ENCODE assay signal across 8 cellular contexts in the genomic region with DNA sequence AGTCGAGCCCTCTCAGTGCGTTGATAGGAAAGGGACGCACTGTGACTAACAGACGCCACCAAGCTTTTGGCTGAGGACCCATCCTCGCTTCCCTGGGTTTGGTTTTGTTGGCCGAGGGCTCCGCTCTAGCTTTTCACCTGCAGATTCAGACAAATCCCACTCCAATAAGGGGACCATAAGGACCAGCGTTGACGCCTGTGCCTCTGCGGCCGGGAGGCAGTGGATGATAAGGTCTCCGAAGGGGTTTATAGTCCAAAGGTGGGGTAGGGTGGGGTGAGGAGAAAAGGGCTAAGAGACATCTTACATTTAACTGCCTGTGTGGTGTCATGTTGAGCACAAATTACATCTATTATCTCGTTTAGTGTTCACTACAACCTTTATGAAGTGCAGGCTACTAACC. TPM values are rescaled to one million over a fixed set of nuclear protein-coding genes. Genes with fewer than 3 reads are reported as not detected.
A peak's percentile ranks its signal among the peaks of the same experiment; 100 is the strongest.
DNase-seq lines count a peak whose midpoint lies in the region; ATAC-seq and TF ChIP-seq lines count a peak whose summit lies in the region.

No MANE protein-coding gene starts in this region.

- no peaks in the 10 kb centered on the region for H3K4me1 ChIP-seq in NT2/D1 (ENCODE audit: insufficient read depth, insufficient read length)
- H3K4me1 ChIP-seq in endodermal cell (ENCODE audit: control insufficient read depth, insufficient read depth, low read length): peaks cover 6% of the 10 kb centered on the region
- peaks cover 18% of the 10 kb centered on the region for H3K4me1 ChIP-seq in neuron (ENCODE audit: insufficient read depth, low read length)

- intact Hi-C loops in CD4-positive, alpha-beta T cell (cut with DNase I, micrococcal nuclease): loop anchor here (2.0 to 10.0 kb wide), 5 partner anchors 19 to 1757 kb away; partner anchors contain the start of genes H6PD (in 1 of the 2), PGD (in 1 of the 2), TARDBP (in 1 of the 2) and VPS13D (in 1 of the 2)

- peak overlapping the region; percentile 95 for H3K9ac ChIP-seq in NT2/D1 (ENCODE audit: insufficient read length, low read depth)
- peak overlapping the region; percentile 66 for H3K9ac ChIP-seq in endodermal cell (ENCODE audit: extremely low read depth, low read length, poor library complexity, severe bottlenecking)

- H3K4me1 Mint-ChIP-seq in CD4-positive, alpha-beta T cell (ENCODE audit: low read depth): peaks cover 57% of the 10 kb centered on the region
- H3K4me1 Mint-ChIP-seq in endodermal cell: peaks cover 7% of the 10 kb centered on the region

- H3K9me3 ChIP-seq in CD4-positive, alpha-beta T cell (ENCODE audit: control insufficient read depth, low read length): no peaks in the 10 kb centered on the region
- H3K9me3 ChIP-seq in NT2/D1 (ENCODE audit: insufficient read depth, low read length) (no peaks in the 10 kb centered on the region), endodermal cell (ENCODE audit: control insufficient read depth, low read length) (no peaks in the 10 kb centered on the region), neuron (ENCODE audit: low read length) (no peaks in the 10 kb centered on the region)

- H3K27me3 ChIP-seq in CD4-positive, alpha-beta T cell (ENCODE audit: control insufficient read depth, insufficient read depth, low read length): no peaks in the 10 kb centered on the region
- H3K27me3 ChIP-seq in NT2/D1 (ENCODE audit: insufficient read depth, insufficient read length) (no peaks in the 10 kb centered on the region), endodermal cell (ENCODE audit: control insufficient read depth, insufficient read depth, low read length, poor library complexity, severe bottlenecking) (no peaks in the 10 kb centered on the region), neuron (ENCODE audit: insufficient read depth, low read length) (no peaks in the 10 kb centered on the region)

- 0 to 3% methylated on average over 5 to 13 of the region's 13 CpGs for WGBS in endodermal cell (ENCODE audit: insufficient coverage in 1 of 2, insufficient read length in 1 of 2), 2 experiments

- peaks cover 17% of the 10 kb centered on the region for H3K36me3 Mint-ChIP-seq in CD4-positive, alpha-beta T cell (ENCODE audit: low read depth)
- peaks cover 3% of the 10 kb centered on the region for H3K36me3 Mint-ChIP-seq in endodermal cell (ENCODE audit: low read depth)

- H2AFZ ChIP-seq in neuron (ENCODE audit: low read depth, low read length): peak overlapping the region; percentile 33

- H3K4me3 Mint-ChIP-seq in CD4-positive, alpha-beta T cell: peak overlapping the region; percentile 97
- H3K4me3 Mint-ChIP-seq in endodermal cell: peak overlapping the region; percentile 94

- no peak for TF ChIP-seq CTCF in CD4-positive, alpha-beta T cell (IDR thresholded peaks at IDR 0.05)
- no peak for TF ChIP-seq CTCF in endodermal cell (conservative IDR thresholded peaks at IDR 0.05)

- DNase-seq in CD4-positive, alpha-beta T cell: no peak
- no peak for DNase-seq in NT2/D1 (ENCODE audit: low read depth, low spot score)
- DNase-seq in endodermal cell: no peak
- no peak for DNase-seq in hepatic stellate cell (ENCODE audit: low spot score)
- DNase-seq in NCI-H1694 (lab: John Stamatoyannopoulos, UW): no peak
- DNase-seq in 8988T: no peak
- DNase-seq in activated CD4-positive, alpha-beta T cell treated with anti-CD3 and anti-CD28 coated beads, Interleukin-2, amount 50 U/mL, for 4 hours: no peak

- no peaks in the 10 kb centered on the region for H3K9me3 Mint-ChIP-seq in CD4-positive, alpha-beta T cell
- H3K9me3 Mint-ChIP-seq in endodermal cell: no peaks in the 10 kb centered on the region

- POLR2A ChIA-PET in CD4-positive, alpha-beta T cell (lab: Charles Lee): interaction anchor here (0.5 to 1.4 kb wide), 5 partner anchors 19 to 691 kb away, joined by 4 to 11 read pairs (median 7); partner anchors contain the start of genes CENPS and PGD

- H3K27ac Mint-ChIP-seq in CD4-positive, alpha-beta T cell: peak overlapping the region; percentile 89
- H3K27ac Mint-ChIP-seq in endodermal cell: peak overlapping the region; percentile 97

- peak overlapping the region; percentile 69 for H3K27ac ChIP-seq in CD4-positive, alpha-beta T cell (ENCODE audit: low read depth, low read length)
- H3K27ac ChIP-seq in endodermal cell (ENCODE audit: low read depth, low read length): no peak overlapping the region

- no peaks in the 10 kb centered on the region for H3K27me3 Mint-ChIP-seq in CD4-positive, alpha-beta T cell
- H3K27me3 Mint-ChIP-seq in endodermal cell (ENCODE audit: insufficient read depth): no peaks in the 10 kb centered on the region

- CTCF ChIA-PET in CD4-positive, alpha-beta T cell (lab: Charles Lee): interaction anchor here (1.0 to 1.3 kb wide), 3 partner anchors 19 to 45 kb away, joined by 3 to 5 read pairs (median 4); partner anchors contain the start of gene CENPS

- H3K36me3 ChIP-seq in NT2/D1 (ENCODE audit: insufficient read depth, insufficient read length, low read length) (peaks cover 13% of the 10 kb centered on the region), endodermal cell (ENCODE audit: control insufficient read depth, insufficient read depth, low read length) (peaks cover 4% of the 10 kb centered on the region), neuron (ENCODE audit: insufficient read depth, low read length) (peaks cover 4% of the 10 kb centered on the region)

- no peak for ATAC-seq in CD4-positive, alpha-beta T cell (ENCODE audit: poor library complexity)

- H3K4me3 ChIP-seq in NT2/D1 (ENCODE audit: insufficient read length, low read depth) (peak overlapping the region; percentile 86), endodermal cell (ENCODE audit: low read length) (peak overlapping the region; percentile 95), neuron (ENCODE audit: low read length) (peak overlapping the region; percentile 70)

RNA-seq across cellular contexts. Expression of gene PEX14, which starts 0.8 kb away (rescaled TPM):
- total RNA-seq in CD4-positive, alpha-beta T cell: 10 to 100 TPM; 13.3 to 14.8 TPM
- total RNA-seq in endodermal cell: 10 to 100 TPM; 24.3 to 26.0 TPM
- polyA plus RNA-seq in endodermal cell (2013, experiment 1 of 2): 22.3 TPM
- 22.3 TPM for polyA plus RNA-seq in endodermal cell (2013, experiment 2 of 2)

RNA-seq across cellular contexts. Expression of gene DFFA, which starts 3.2 kb away (rescaled TPM):
- total RNA-seq in CD4-positive, alpha-beta T cell: 1 to 10 TPM; 7.4 to 9.1 TPM
- 100 to 1,000 TPM; 100 to 105 TPM for total RNA-seq in endodermal cell
- 32.1 TPM for polyA plus RNA-seq in endodermal cell (2013, experiment 1 of 2)
- polyA plus RNA-seq in endodermal cell (2013, experiment 2 of 2): 29.5 TPM

RNA-seq across cellular contexts. Expression of gene CORT, which starts 25.7 kb away (rescaled TPM):
- under 1 TPM in 1 of 2 experiments, not detected in 1; 0.25 TPM for total RNA-seq in CD4-positive, alpha-beta T cell
- total RNA-seq in endodermal cell: 1 to 10 TPM in 1 of 2 donors, under 1 TPM in 1; 0.53 to 1.3 TPM
- polyA plus RNA-seq in endodermal cell (2013, experiment 1 of 2): 0.89 TPM
- polyA plus RNA-seq in endodermal cell (2013, experiment 2 of 2): 1.1 TPM

RNA-seq across cellular contexts. Expression of gene CENPS, which starts 45.3 kb away (rescaled TPM):
- 1 to 10 TPM; 3.7 to 4.0 TPM for total RNA-seq in CD4-positive, alpha-beta T cell
- total RNA-seq in endodermal cell: 10 to 100 TPM; 23.1 to 30.8 TPM
- 22.5 TPM for polyA plus RNA-seq in endodermal cell (2013, experiment 1 of 2)
- 25.0 TPM for polyA plus RNA-seq in endodermal cell (2013, experiment 2 of 2)

Comparison
In these comparisons a context has a peak if more than half of its experiments do, and no peak if none do; other contexts are left out.
1. RNA of gene DFFA, which starts 3.2 kb away (total RNA-seq): 100 to 105 TPM in endodermal cell; 7.4 to 9.1 TPM in CD4-positive, alpha-beta T cell; every median in the first group is over 10 times any median in the second.
2. Peak in every context shown above with its lines, with median percentiles within 50 percentile points of each other: H3K4me3 ChIP-seq.